19 cellular contexts compared by ENCODE assay signal in the genomic region with DNA sequence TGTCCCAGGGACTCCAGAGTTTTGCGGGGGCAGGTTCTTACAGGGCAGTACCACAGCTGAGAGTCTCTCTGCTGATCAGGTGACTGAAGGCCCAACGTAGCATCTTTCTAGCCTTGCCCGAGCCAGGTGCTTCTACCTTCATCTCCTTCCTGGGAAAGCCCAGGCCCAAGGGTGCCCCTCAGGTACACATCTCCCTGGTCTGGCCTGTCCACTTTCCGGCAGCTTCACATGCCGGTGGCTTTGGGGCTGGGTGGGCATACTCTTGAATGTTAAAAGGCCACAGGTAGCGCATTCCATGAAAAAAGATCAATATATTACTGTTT. TPM values are rescaled to one million over a fixed set of nuclear protein-coding genes. Genes with fewer than 3 reads are reported as not detected.
A peak's percentile ranks its signal among the peaks of the same experiment; 100 is the strongest.
DNase-seq lines count a peak whose midpoint lies in the region; ATAC-seq, FAIRE-seq and TF ChIP-seq lines count a peak whose summit lies in the region.
"Had no signal": no experiment of that assay in that cellular context is flagged by ENCODE, and none has a peak within 500 bp of the region (broad histone marks: within the 10 kb centered on the region; RNA-seq: fewer than 3 reads in every experiment).

No MANE protein-coding gene starts in this region.

- peak overlapping the region; percentile 96 for H3K27ac Mint-ChIP-seq in activated T-cell treated with anti-CD3 and anti-CD28 coated beads, Interleukin-2, amount 50 U/mL, for 72 hours
- peak overlapping the region; percentile 74 to 76 for H3K27ac Mint-ChIP-seq in T-cell
- H3K27ac Mint-ChIP-seq: progenitor cell of endocrine pancreas had no signal

- H3K36me3 Mint-ChIP-seq in activated T-cell treated with anti-CD3 and anti-CD28 coated beads, Interleukin-2, amount 50 U/mL, for 72 hours (ENCODE audit: insufficient read depth in 2 of 2): no peaks in the 10 kb centered on the region
- no peaks in the 10 kb centered on the region for H3K36me3 Mint-ChIP-seq in T-cell

- no peaks in the 10 kb centered on the region; a peak in 1 of 5 replicates for H3K27me3 ChIP-seq in HepG2 (ENCODE audit: control insufficient read depth in 1 of 2, insufficient read depth in 2 of 2, low read length in 2 of 2)
- no peaks in the 10 kb centered on the region for H3K27me3 ChIP-seq in spleen (replicated peaks in 1 of 7)
- H3K27me3 ChIP-seq: SJSA1, tibial artery had no signal

- ATAC-seq in activated T-cell treated with anti-CD3 and anti-CD28 coated beads, Interleukin-2, amount 50 U/mL, for 72 hours (replicated peaks in 1 of 2): no peak
- no peak for ATAC-seq in T-cell (replicated peaks in 1 of 4)
- no peak for ATAC-seq in HepG2
- no peak for ATAC-seq in HG03432 (IDR thresholded peaks at IDR 0.05; ENCODE audit: unreplicated experiment)
- ATAC-seq: mucosa of descending colon had no signal

- TF ChIP-seq EP300 in HepG2 (IDR thresholded peaks at IDR 0.05; ENCODE audit: low read depth in 2 of 2, low read length in 2 of 2) (no peak), HepG2 (CRISPR knock-in tag; IDR thresholded peaks at IDR 0.05; ENCODE audit: borderline replicate concordance) (no peak)

- H3K4me1 ChIP-seq in HepG2 (ENCODE audit: insufficient read depth, low read length): peaks cover 46% of the 10 kb centered on the region
- peaks cover 21 to 88% (median 78%) of the 10 kb centered on the region in 6 donors for H3K4me1 ChIP-seq in spleen
- H3K4me1 ChIP-seq: SJSA1 had no signal

- no peak overlapping the region for H3K4me3 ChIP-seq in HepG2 (replicated peaks in 1 of 3; ENCODE audit: insufficient read depth in 1 of 3, low read depth in 2 of 3, low read length in 3 of 3)
- H3K4me3 ChIP-seq in spleen: no peak overlapping the region
- H3K4me3 ChIP-seq: mucosa of descending colon, SJSA1, tibial artery had no signal

- no TSS peak for BruUV-seq in HepG2 (replicated peaks; lab: Mats Ljungman, UMichigan)

- H3K36me3 ChIP-seq in HepG2 (replicated peaks in 1 of 2; ENCODE audit: control insufficient read depth in 1 of 2, insufficient read depth in 2 of 2, low read length in 2 of 2) (no peaks in the 10 kb centered on the region), spleen (no peaks in the 10 kb centered on the region)
- H3K36me3 ChIP-seq: SJSA1, tibial artery had no signal

- H3K27me3 Mint-ChIP-seq in activated T-cell treated with anti-CD3 and anti-CD28 coated beads, Interleukin-2, amount 50 U/mL, for 72 hours (ENCODE audit: low read depth): no peaks in the 10 kb centered on the region
- H3K27me3 Mint-ChIP-seq in T-cell: no peaks in the 10 kb centered on the region
- H3K27me3 Mint-ChIP-seq: progenitor cell of endocrine pancreas had no signal

- TF ChIP-seq CTCF in HepG2 (CRISPR knock-in tag; IDR thresholded peaks at IDR 0.05): no peak
- no peak for TF ChIP-seq CTCF in spleen (IDR thresholded peaks at IDR 0.05 in 8 of 11, conservative IDR thresholded peaks at IDR 0.05 in 3 of 11)
- no peak for TF ChIP-seq CTCF in GM13976 (IDR thresholded peaks at IDR 0.05; ENCODE audit: borderline replicate concordance, control extremely low read depth, extremely low read depth, insufficient read depth, missing control alignments)

- no peak overlapping the region for H3K9ac ChIP-seq in HepG2 (ENCODE audit: insufficient read depth, low read depth, low read length)

- peaks cover 54% of the 10 kb centered on the region for H3K4me1 Mint-ChIP-seq in activated T-cell treated with anti-CD3 and anti-CD28 coated beads, Interleukin-2, amount 50 U/mL, for 72 hours (ENCODE audit: low read depth)
- peaks cover 43 to 62% (median 56%) of the 10 kb centered on the region in 3 donors for H3K4me1 Mint-ChIP-seq in T-cell

- no peaks in the 10 kb centered on the region for H4K20me1 ChIP-seq in HepG2 (ENCODE audit: insufficient read depth, low read length)

- intact Hi-C loops in HepG2 (cut with micrococcal nuclease; ENCODE audit: unreplicated experiment) (no loop called here), spleen (cut with DNase I; ENCODE audit: low total_unique reads) (no loop called here)

- no peaks in the 10 kb centered on the region for H3K79me2 ChIP-seq in HepG2 (ENCODE audit: insufficient read depth, low read length)

- CTCF ChIA-PET in T-cell (lab: Charles Lee): interaction anchor here in 1 of 2 donors (0.6 kb wide), 2 partner anchors 161 to 1821 kb away, joined by 3 read pairs; no protein-coding TSS in a partner anchor
- CTCF ChIA-PET in HepG2 (lab: Yijun Ruan, JAX; ENCODE audit: low intra/inter-chr PET ratio, low total read pairs): no interaction called here

- TF ChIP-seq POLR2A in HepG2 (IDR thresholded peaks at IDR 0.05; ENCODE audit: insufficient read depth in 1 of 2, low read depth in 2 of 2, low read length in 2 of 2): no peak
- no peak for TF ChIP-seq POLR2A in spleen (IDR thresholded peaks at IDR 0.05)

- no peak for FAIRE-seq in HepG2 (lab: Jason Lieb, UNC)
- FAIRE-seq: colon, D721Med, GM18507 had no signal

- no peaks in the 10 kb centered on the region for H3K9me3 Mint-ChIP-seq in activated T-cell treated with anti-CD3 and anti-CD28 coated beads, Interleukin-2, amount 50 U/mL, for 72 hours
- H3K9me3 Mint-ChIP-seq in T-cell: no peaks in the 10 kb centered on the region

- no peak overlapping the region for H2AFZ ChIP-seq in HepG2 (ENCODE audit: low read length)

- H3K9me3 ChIP-seq in HepG2 (ENCODE audit: low read length) (no peaks in the 10 kb centered on the region), spleen (no peaks in the 10 kb centered on the region)
- H3K9me3 ChIP-seq: mucosa of descending colon, tibial artery had no signal

- 0 out of 2 replicates have a peak overlapping the region, but pooled peaks have one; percentile 99 for H3K4me2 ChIP-seq in HepG2 (ENCODE audit: low read depth, low read length)

- 79% methylated on average over 4 of the region's 6 CpGs for WGBS in HepG2 (ENCODE audit: low lambda C conversion rate)
- WGBS in spleen, 5 donors: 81 to 95% (median 92%) methylated on average over 6 of the region's 6 CpGs

- POLR2A ChIA-PET in T-cell (lab: Charles Lee): no interaction called here
- POLR2A ChIA-PET in HepG2 (lab: Yijun Ruan, JAX): no interaction called here

- in situ Hi-C loops in HepG2 (cut with HindIII; ENCODE audit: extremely low pct_ligation_motif_present, low pct_unique_long_range_greater_than_20kb) (no loop called here), GM13976 (cut with MboI; ENCODE audit: low sequenced_read_pairs, unreplicated experiment) (no loop called here)

- no peak for TF ChIP-seq RAD21 in HepG2 (CRISPR knock-in tag; IDR thresholded peaks at IDR 0.05)

- peak overlapping the region; percentile 54 to 71 for H3K4me3 Mint-ChIP-seq in activated T-cell treated with anti-CD3 and anti-CD28 coated beads, Interleukin-2, amount 50 U/mL, for 72 hours
- H3K4me3 Mint-ChIP-seq in T-cell: peak overlapping the region in 1 of 3 donors; percentile 54

- no peak overlapping the region for H3K27ac ChIP-seq in HepG2 (ENCODE audit: extremely low read length, insufficient read depth, low read length)
- peak overlapping the region in 7 of 8 donors; percentile 86 to 93 (median 90) for H3K27ac ChIP-seq in spleen
- H3K27ac ChIP-seq: SJSA1 had no signal

- no peak for DNase-seq in activated T-cell treated with anti-CD3 and anti-CD28 coated beads, Interleukin-2, amount 50 U/mL, for 72 hours
- no peak for DNase-seq in activated T-cell treated with anti-CD3 and anti-CD28 coated beads for 4 hours
- no peak for DNase-seq in T-cell
- no peak for DNase-seq in HepG2 (ENCODE audit: low spot score)
- no peak for DNase-seq in spleen
- DNase-seq in NCI-H187 (lab: John Stamatoyannopoulos, UW): no peak
- DNase-seq in GM13976 (ENCODE audit: low spot score): no peak
- DNase-seq: ACHN, anterior cingulate cortex, islet precursor cell, tibial artery had no signal

RNA-seq across cellular contexts. Expression of gene PHYKPL, which starts 5.7 kb away (rescaled TPM):
- 10 to 100 TPM; 81.7 to 89.7 TPM for total RNA-seq in activated T-cell treated with anti-CD3 and anti-CD28 coated beads, Interleukin-2, amount 50 U/mL, for 72 hours
- 100 to 1,000 TPM; 135 to 208 (median 193) TPM for total RNA-seq in T-cell
- 6.5 and 18.0 TPM in 2 replicates for total RNA-seq in HepG2 (2016; rRNA removed; fragmentation: Illumina TruSeq; extraction: Trizol)
- 9.3 and 10.3 TPM in 2 replicates for total RNA-seq in HepG2 (2016; cell fraction: cytosol; rRNA removed; fragmentation: Illumina TruSeq; extraction: Trizol; ENCODE audit: low read depth)
- 6.3 and 18.2 TPM in 2 replicates for total RNA-seq in HepG2 (2016; cell fraction: insoluble cytoplasmic fraction; rRNA removed; fragmentation: Illumina TruSeq; extraction: Trizol)
- total RNA-seq in HepG2 (2016; cell fraction: membrane; rRNA removed; fragmentation: Illumina TruSeq; extraction: Trizol): 12.3 and 14.3 TPM in 2 replicates
- 28.0 and 31.5 TPM in 2 replicates for total RNA-seq in HepG2 (2016; cell fraction: nucleus; rRNA removed; fragmentation: Illumina TruSeq; extraction: Trizol)
- polyA plus RNA-seq in HepG2 (2011; rRNA removed): 78.6 and 94.3 TPM in 2 replicates
- 35.8 and 36.7 TPM in 2 replicates for polyA plus RNA-seq in HepG2 (2011; cell fraction: cytosol; rRNA removed)
- 312 and 345 TPM in 2 replicates for polyA plus RNA-seq in HepG2 (2011; cell fraction: nucleus; rRNA removed)
- 25.4 and 34.0 TPM in 2 replicates for polyA plus RNA-seq in HepG2 (2012)
- polyA plus RNA-seq in HepG2 (2016; cell fraction: cytosol; fragmentation: Illumina TruSeq; extraction: Trizol; ENCODE audit: low read depth): 6.9 and 8.7 TPM in 2 replicates
- 6.1 and 7.0 TPM in 2 replicates for polyA plus RNA-seq in HepG2 (2016; cell fraction: insoluble cytoplasmic fraction; fragmentation: Illumina TruSeq; extraction: Trizol; ENCODE audit: low read depth)
- polyA plus RNA-seq in HepG2 (2016; cell fraction: membrane; fragmentation: Illumina TruSeq; extraction: Trizol; ENCODE audit: low read depth): 9.0 and 11.2 TPM in 2 replicates
- 47.5 and 57.4 TPM in 2 replicates for polyA plus RNA-seq in HepG2 (2016; cell fraction: nucleus; fragmentation: Illumina TruSeq; extraction: Trizol; ENCODE audit: insufficient read depth, low read depth)
- polyA minus RNA-seq in HepG2 (2011; rRNA and poly(A)+ RNA removed; ENCODE audit: low replicate concordance): 97.9 and 139 TPM in 2 replicates
- 10.3 and 11.5 TPM in 2 replicates for polyA minus RNA-seq in HepG2 (2011; cell fraction: cytosol; rRNA and poly(A)+ RNA removed)
- polyA minus RNA-seq in HepG2 (2011; cell fraction: nucleus; rRNA and poly(A)+ RNA removed): 134 and 154 TPM in 2 replicates
- 100 to 1,000 TPM in 6 of 7 donors, 10 to 100 TPM in 1; 91.8 to 209 (median 132) TPM for total RNA-seq in spleen
- 10 to 100 TPM; 46.9 to 82.7 (median 74.5) TPM for polyA plus RNA-seq in spleen

RNA-seq across cellular contexts. Expression of gene HNRNPAB, which starts 33.9 kb away (rescaled TPM):
- total RNA-seq in activated T-cell treated with anti-CD3 and anti-CD28 coated beads, Interleukin-2, amount 50 U/mL, for 72 hours: 100 to 1,000 TPM; 196 to 232 TPM
- total RNA-seq in T-cell (10 to 100 TPM; 78.8 to 89.2 (median 85.1) TPM), HepG2 (2016; rRNA removed; fragmentation: Illumina TruSeq; extraction: Trizol) (111 and 132 TPM in 2 replicates), spleen (100 to 1,000 TPM in 4 of 7 donors, 10 to 100 TPM in 3; 55.9 to 136 (median 113) TPM)
- 12.0 and 13.3 TPM in 2 replicates for total RNA-seq in HepG2 (2016; cell fraction: cytosol; rRNA removed; fragmentation: Illumina TruSeq; extraction: Trizol; ENCODE audit: low read depth)
- total RNA-seq in HepG2 (2016; cell fraction: insoluble cytoplasmic fraction; rRNA removed; fragmentation: Illumina TruSeq; extraction: Trizol): 110 and 122 TPM in 2 replicates
- total RNA-seq in HepG2 (2016; cell fraction: membrane; rRNA removed; fragmentation: Illumina TruSeq; extraction: Trizol): 37.5 and 44.0 TPM in 2 replicates
- 54.8 and 64.8 TPM in 2 replicates for total RNA-seq in HepG2 (2016; cell fraction: nucleus; rRNA removed; fragmentation: Illumina TruSeq; extraction: Trizol)
- polyA plus RNA-seq in HepG2 (2011; rRNA removed) (46.1 and 62.6 TPM in 2 replicates), spleen (100 to 1,000 TPM in 2 of 3 donors, 10 to 100 TPM in 1; 88.2 to 144 (median 120) TPM)
- polyA plus RNA-seq in HepG2 (2011; cell fraction: cytosol; rRNA removed): 52.5 and 54.6 TPM in 2 replicates
- polyA plus RNA-seq in HepG2 (2011; cell fraction: nucleus; rRNA removed): 28.6 and 30.1 TPM in 2 replicates
- polyA plus RNA-seq in HepG2 (2012): 55.4 and 68.0 TPM in 2 replicates
- polyA plus RNA-seq in HepG2 (2016; cell fraction: cytosol; fragmentation: Illumina TruSeq; extraction: Trizol; ENCODE audit: low read depth): 12.0 and 13.6 TPM in 2 replicates
- 241 and 256 TPM in 2 replicates for polyA plus RNA-seq in HepG2 (2016; cell fraction: insoluble cytoplasmic fraction; fragmentation: Illumina TruSeq; extraction: Trizol; ENCODE audit: low read depth)
- 36.3 and 40.6 TPM in 2 replicates for polyA plus RNA-seq in HepG2 (2016; cell fraction: membrane; fragmentation: Illumina TruSeq; extraction: Trizol; ENCODE audit: low read depth)
- polyA plus RNA-seq in HepG2 (2016; cell fraction: nucleus; fragmentation: Illumina TruSeq; extraction: Trizol; ENCODE audit: insufficient read depth, low read depth): 151 and 157 TPM in 2 replicates
- 17.1 and 71.1 TPM in 2 replicates for polyA minus RNA-seq in HepG2 (2011; rRNA and poly(A)+ RNA removed; ENCODE audit: low replicate concordance)
- polyA minus RNA-seq in HepG2 (2011; cell fraction: cytosol; rRNA and poly(A)+ RNA removed): 15.4 and 24.9 TPM in 2 replicates
- 26.0 and 31.3 TPM in 2 replicates for polyA minus RNA-seq in HepG2 (2011; cell fraction: nucleus; rRNA and poly(A)+ RNA removed)

RNA-seq across cellular contexts. Expression of gene GMCL2, which starts 51.1 kb away (rescaled TPM):
- not detected for total RNA-seq in activated T-cell treated with anti-CD3 and anti-CD28 coated beads, Interleukin-2, amount 50 U/mL, for 72 hours
- total RNA-seq in T-cell (not detected), HepG2 (2016; rRNA removed; fragmentation: Illumina TruSeq; extraction: Trizol) (not detected in 2 replicates), spleen (not detected)
- not detected in 2 replicates for total RNA-seq in HepG2 (2016; cell fraction: cytosol; rRNA removed; fragmentation: Illumina TruSeq; extraction: Trizol; ENCODE audit: low read depth)
- total RNA-seq in HepG2 (2016; cell fraction: insoluble cytoplasmic fraction; rRNA removed; fragmentation: Illumina TruSeq; extraction: Trizol): not detected in 2 replicates
- not detected in 2 replicates for total RNA-seq in HepG2 (2016; cell fraction: membrane; rRNA removed; fragmentation: Illumina TruSeq; extraction: Trizol)
- total RNA-seq in HepG2 (2016; cell fraction: nucleus; rRNA removed; fragmentation: Illumina TruSeq; extraction: Trizol): not detected in 2 replicates
- polyA plus RNA-seq in HepG2 (2011; rRNA removed) (0.03 TPM in 1 of 2 replicates, not detected in the other), spleen (under 1 TPM in 1 of 3 donors, not detected in 2; 0.03 TPM)
- polyA plus RNA-seq in HepG2 (2011; cell fraction: cytosol; rRNA removed): not detected in 2 replicates
- polyA plus RNA-seq in HepG2 (2011; cell fraction: nucleus; rRNA removed): not detected in 2 replicates
- 0.05 TPM in 1 of 2 replicates, not detected in the other for polyA plus RNA-seq in HepG2 (2012)
- polyA plus RNA-seq in HepG2 (2016; cell fraction: cytosol; fragmentation: Illumina TruSeq; extraction: Trizol; ENCODE audit: low read depth): not detected in 2 replicates
- polyA plus RNA-seq in HepG2 (2016; cell fraction: insoluble cytoplasmic fraction; fragmentation: Illumina TruSeq; extraction: Trizol; ENCODE audit: low read depth): not detected in 2 replicates
- polyA plus RNA-seq in HepG2 (2016; cell fraction: membrane; fragmentation: Illumina TruSeq; extraction: Trizol; ENCODE audit: low read depth): not detected in 2 replicates
- not detected in 2 replicates for polyA plus RNA-seq in HepG2 (2016; cell fraction: nucleus; fragmentation: Illumina TruSeq; extraction: Trizol; ENCODE audit: insufficient read depth, low read depth)
- not detected in 2 replicates for polyA minus RNA-seq in HepG2 (2011; rRNA and poly(A)+ RNA removed; ENCODE audit: low replicate concordance)
- not detected in 2 replicates for polyA minus RNA-seq in HepG2 (2011; cell fraction: cytosol; rRNA and poly(A)+ RNA removed)
- polyA minus RNA-seq in HepG2 (2011; cell fraction: nucleus; rRNA and poly(A)+ RNA removed): not detected in 2 replicates
- total RNA-seq: epithelial cell of proximal tubule, mucosa of descending colon, progenitor cell of endocrine pancreas, SJSA1 had no signal
